In genomic region chr9:2469681-2470141, GRCh38 we compare ENCODE assay signal across 8 cellular contexts.
A peak's percentile ranks its signal among the peaks of the same experiment; 100 is the strongest.
DNase-seq lines count a peak whose midpoint lies in the region; ATAC-seq and TF ChIP-seq lines count a peak whose summit lies in the region.

No MANE protein-coding gene starts in this region.

- TF ChIP-seq EP300 in transverse colon (IDR thresholded peaks at IDR 0.05; ENCODE audit: low read depth), result no peak

- no peaks in the 10 kb centered on the region for H3K36me3 ChIP-seq in OCI-LY1 (ENCODE audit: insufficient read depth, low read length)
- no peaks in the 10 kb centered on the region for H3K36me3 ChIP-seq in transverse colon

- no peak overlapping the region for H2AFZ ChIP-seq in OCI-LY1 (ENCODE audit: low read length)

- DNase-seq in Right ventricle myocardium inferior (ENCODE audit: missing footprints) (peak; percentile 50), cardiac septum (ENCODE audit: low spot score) (no peak), foreskin keratinocyte (no peak), transverse colon (peak; percentile 51), cerebellar nuclear complex (lab: John Stamatoyannopoulos, UW) (no peak), NCI-H187 (lab: John Stamatoyannopoulos, UW) (no peak)
- DNase-seq in activated T-cell treated with anti-CD3 and anti-CD28 coated beads, Interleukin-2, amount 50 U/mL, for 1 hour, result no peak

- H3K4me2 ChIP-seq in OCI-LY1 (ENCODE audit: low read length), result no peak overlapping the region

- WGBS in transverse colon (ENCODE audit: low coverage in 1 of 2), 2 donors, result 59 to 80% methylated on average over 3 to 6 of the region's 6 CpGs

- ATAC-seq in Right ventricle myocardium inferior (peak; percentile 93), foreskin keratinocyte (no peak)

- no peaks in the 10 kb centered on the region for H3F3A ChIP-seq in OCI-LY1 (ENCODE audit: insufficient read depth, low read length)

- H3K27ac ChIP-seq in OCI-LY1 (ENCODE audit: low read depth, low read length, poor library complexity, severe bottlenecking) (no peak overlapping the region), foreskin keratinocyte (no peak overlapping the region), transverse colon (no peak overlapping the region)

- no peak for TF ChIP-seq POLR2A in transverse colon (IDR thresholded peaks at IDR 0.05)

- H3K9me3 ChIP-seq in OCI-LY1 (ENCODE audit: low read length) (no peaks in the 10 kb centered on the region), transverse colon (no peaks in the 10 kb centered on the region)

- peaks cover 4% of the 10 kb centered on the region for H3K4me1 ChIP-seq in OCI-LY1 (ENCODE audit: insufficient read depth, low read length, severe bottlenecking)
- no peaks in the 10 kb centered on the region for H3K4me1 ChIP-seq in foreskin keratinocyte
- H3K4me1 ChIP-seq in transverse colon, result peaks cover 0 to 21% (median 8%) of the 10 kb centered on the region in 4 donors

- no peak overlapping the region for H3K9ac ChIP-seq in OCI-LY1 (ENCODE audit: low read length)

- H4K20me1 ChIP-seq in OCI-LY1 (ENCODE audit: insufficient read depth, low read length), result no peaks in the 10 kb centered on the region

- intact Hi-C loops in Right ventricle myocardium inferior (cut with DNase I), result no loop called here
- intact Hi-C loops in cardiac septum (cut with DNase I), result no loop called here
- intact Hi-C loops in transverse colon (cut with DNase I; ENCODE audit: low total_unique reads), result no loop called here

- H3K27me3 ChIP-seq in OCI-LY1 (ENCODE audit: insufficient read depth, low read length), result no peaks in the 10 kb centered on the region
- H3K27me3 ChIP-seq in foreskin keratinocyte, result peaks cover 2% of the 10 kb centered on the region
- H3K27me3 ChIP-seq in transverse colon, result no peaks in the 10 kb centered on the region

- H3K79me2 ChIP-seq in OCI-LY1 (ENCODE audit: insufficient read depth, low read length), result no peaks in the 10 kb centered on the region

- H3K4me3 ChIP-seq in OCI-LY1 (ENCODE audit: low read depth, low read length, poor library complexity, severe bottlenecking), result no peak overlapping the region
- H3K4me3 ChIP-seq in transverse colon, result no peak overlapping the region

- H3K9me2 ChIP-seq in OCI-LY1 (ENCODE audit: low read depth, low read length), result no peaks in the 10 kb centered on the region

- TF ChIP-seq CTCF in OCI-LY1 (IDR thresholded peaks at IDR 0.05; ENCODE audit: low read length) (0 out of 2 replicates have a peak, but pooled peaks have one; percentile 11), foreskin keratinocyte (conservative IDR thresholded peaks at IDR 0.05) (peak; percentile 24), transverse colon (IDR thresholded peaks at IDR 0.05) (no peak)

- in situ Hi-C loops in transverse colon (cut with MboI; ENCODE audit: low pct_ligation_motif_present in 1 of 4, low pct_unique_long_range_greater_than_20kb in 1 of 4, low sequenced_read_pairs in 3 of 4), result no loop called here

Comparison
In these comparisons a context has a peak if more than half of its experiments do, and no peak if none do; other contexts are left out.
1. DNase-seq: peak in Right ventricle myocardium inferior (single experiment) and transverse colon (single experiment); none in cardiac septum (single experiment), foreskin keratinocyte (0 of 2), cerebellar nuclear complex (0 of 2), NCI-H187 (0 of 2) and activated T-cell treated with anti-CD3 and anti-CD28 coated beads, Interleukin-2, amount 50 U/mL, for 1 hour (single experiment).
2. CTCF ChIP-seq: peak in OCI-LY1 (single experiment) and foreskin keratinocyte (single experiment); none in transverse colon (0 of 5).